In genomic region chr15:85782112-85782511, GRCh38 we compare ENCODE assay signal across 24 cellular contexts. TPM values are rescaled to one million over a fixed set of nuclear protein-coding genes. Genes with fewer than 3 reads are reported as not detected.
DNase-seq lines count a peak whose midpoint lies in the region; ATAC-seq, FAIRE-seq and TF ChIP-seq lines count a peak whose summit lies in the region.
"Had no signal": no experiment of that assay in that cellular context is flagged by ENCODE, and none has a peak within 500 bp of the region (broad histone marks: within the 10 kb centered on the region; RNA-seq: fewer than 3 reads in every experiment).

No MANE protein-coding gene starts in this region.

- no peak for TF ChIP-seq CTCF in GM12878 (IDR thresholded peaks at IDR 0.05 in 2 of 3, conservative IDR thresholded peaks at IDR 0.05 in 1 of 3; ENCODE audit: control insufficient read depth in 2 of 3, extremely low read depth in 1 of 3, insufficient read depth in 1 of 3, low read depth in 3 of 3, low read length in 3 of 3)
- no peak for TF ChIP-seq CTCF in neural progenitor cell (IDR thresholded peaks at IDR 0.05)
- TF ChIP-seq CTCF in body of pancreas (IDR thresholded peaks at IDR 0.05): no peak

- peak; percentile 14 for FAIRE-seq in GM12892 (lab: Jason Lieb, UNC)
- no peak for FAIRE-seq in GM12878 (lab: Jason Lieb, UNC)
- FAIRE-seq: A204.1 had no signal

- CTCF ChIA-PET in activated CD4-positive, alpha-beta T cell treated with anti-CD3 and anti-CD28 coated beads, Interleukin-2, amount 10 ng/mL, durations not matched to agents 7 days and 5 days (lab: Charles Lee): interaction anchor here (0.8 to 1.4 kb wide), 2 partner anchors 9 kb away, joined by 3 to 5 read pairs; no protein-coding TSS in a partner anchor
- CTCF ChIA-PET in GM12878 (lab: Yijun Ruan, JAX): no interaction called here

- H3K9me3 ChIP-seq in GM12878 (replicated peaks; ENCODE audit: control insufficient read depth, insufficient read depth, low read length) (no peaks in the 10 kb centered on the region), neural progenitor cell (ENCODE audit: low read depth) (no peaks in the 10 kb centered on the region), body of pancreas (no peaks in the 10 kb centered on the region)
- H3K9me3 ChIP-seq: colonic mucosa, gastroesophageal sphincter had no signal

- H3K4me2 ChIP-seq in GM12878 (ENCODE audit: control insufficient read depth, insufficient read depth): no peak overlapping the region
- peak overlapping the region; percentile 20 for H3K4me2 ChIP-seq in neural progenitor cell
- H3K4me2 ChIP-seq: hepatocyte had no signal

- POLR2A ChIA-PET in activated CD4-positive, alpha-beta T cell treated with anti-CD3 and anti-CD28 coated beads, Interleukin-2, amount 10 ng/mL, durations not matched to agents 7 days and 5 days (lab: Charles Lee): no interaction called here
- POLR2A ChIA-PET in GM12878 (lab: Charles Lee): no interaction called here

- intact Hi-C loops in GM12878 (cut with micrococcal nuclease; ENCODE audit: unreplicated experiment) (no loop called here), body of pancreas (cut with DNase I) (no loop called here)

- no peak for TF ChIP-seq EP300 in GM12878 (IDR thresholded peaks at IDR 0.05; ENCODE audit: borderline replicate concordance in 1 of 2, control insufficient read depth in 1 of 2, low read depth in 2 of 2, low read length in 2 of 2)

- H3K27me3 ChIP-seq in GM12878 (replicated peaks in 1 of 2; ENCODE audit: control insufficient read depth in 2 of 2, insufficient read depth in 2 of 2, low read length in 1 of 2) (no peaks in the 10 kb centered on the region), neural progenitor cell (no peaks in the 10 kb centered on the region), body of pancreas (no peaks in the 10 kb centered on the region)
- H3K27me3 ChIP-seq: colonic mucosa, gastroesophageal sphincter, hepatocyte had no signal

- SMC1A ChIA-PET in GM12878 (lab: Charles Lee; ENCODE audit: uncharacterized antibody, unreplicated experiment): no interaction called here

- no peaks in the 10 kb centered on the region for H3F3A ChIP-seq in neural progenitor cell (ENCODE audit: low read depth)

- no peak overlapping the region for H3K9ac ChIP-seq in GM12878 (ENCODE audit: control insufficient read depth, insufficient read depth, low read length)
- no peak overlapping the region for H3K9ac ChIP-seq in neural progenitor cell

- no peak overlapping the region for H3K4me3 Mint-ChIP-seq in activated CD4-positive, alpha-beta T cell treated with anti-CD3 and anti-CD28 coated beads, Interleukin-2, amount 10 ng/mL, durations not matched to agents 7 days and 5 days
- H3K4me3 Mint-ChIP-seq in neural progenitor cell: no peak overlapping the region
- H3K4me3 Mint-ChIP-seq: activated naive CD4-positive, alpha-beta T cell treated with anti-CD3 and anti-CD28 coated beads, Interleukin-2, amount 50 U/mL, for 24 hours; CD4-positive, CD25-positive, alpha-beta regulatory T cell had no signal

- no peaks in the 10 kb centered on the region for H3K36me3 Mint-ChIP-seq in activated CD4-positive, alpha-beta T cell treated with anti-CD3 and anti-CD28 coated beads, Interleukin-2, amount 10 ng/mL, durations not matched to agents 7 days and 5 days (ENCODE audit: low read depth)
- peaks cover 34% of the 10 kb centered on the region for H3K36me3 Mint-ChIP-seq in neural progenitor cell
- H3K36me3 Mint-ChIP-seq: activated naive CD4-positive, alpha-beta T cell treated with anti-CD3 and anti-CD28 coated beads, Interleukin-2, amount 50 U/mL, for 24 hours; CD4-positive, CD25-positive, alpha-beta regulatory T cell had no signal

- RAD21 ChIA-PET in GM12878 (lab: Charles Lee; ENCODE audit: unreplicated experiment): no interaction called here

- ATAC-seq in GM12878 (peak; percentile 48), body of pancreas (no peak)
- ATAC-seq: gastroesophageal sphincter; naive thymus-derived CD4-positive, alpha-beta T cell had no signal

- H2AFZ ChIP-seq in GM12878 (ENCODE audit: control insufficient read depth, low read depth, low read length): no peak overlapping the region
- no peak overlapping the region for H2AFZ ChIP-seq in neural progenitor cell (replicated peaks)
- H2AFZ ChIP-seq: hepatocyte had no signal

- H3K4me1 ChIP-seq in GM12878 (ENCODE audit: control insufficient read depth, insufficient read depth, low read length): peaks cover 15% of the 10 kb centered on the region
- H3K4me1 ChIP-seq in neural progenitor cell: peaks cover 45% of the 10 kb centered on the region
- H3K4me1 ChIP-seq in body of pancreas: peaks cover 14% of the 10 kb centered on the region

- no peaks in the 10 kb centered on the region for H3K27me3 Mint-ChIP-seq in activated CD4-positive, alpha-beta T cell treated with anti-CD3 and anti-CD28 coated beads, Interleukin-2, amount 10 ng/mL, durations not matched to agents 7 days and 5 days
- peaks cover 6% of the 10 kb centered on the region for H3K27me3 Mint-ChIP-seq in neural progenitor cell (ENCODE audit: insufficient read depth, low read depth)
- H3K27me3 Mint-ChIP-seq: activated naive CD4-positive, alpha-beta T cell treated with anti-CD3 and anti-CD28 coated beads, Interleukin-2, amount 50 U/mL, for 24 hours; CD4-positive, CD25-positive, alpha-beta regulatory T cell; naive thymus-derived CD4-positive, alpha-beta T cell had no signal

- peak overlapping the region; percentile 34 for H3K27ac Mint-ChIP-seq in activated CD4-positive, alpha-beta T cell treated with anti-CD3 and anti-CD28 coated beads, Interleukin-2, amount 10 ng/mL, durations not matched to agents 7 days and 5 days
- H3K27ac Mint-ChIP-seq in neural progenitor cell: no peak overlapping the region
- H3K27ac Mint-ChIP-seq: activated naive CD4-positive, alpha-beta T cell treated with anti-CD3 and anti-CD28 coated beads, Interleukin-2, amount 50 U/mL, for 24 hours; activated T-cell treated with anti-CD3 and anti-CD28 coated beads, Interleukin-2, amount 50 U/mL, for 72 hours had no signal

- no peak overlapping the region for H3K4me3 ChIP-seq in GM12878
- H3K4me3 ChIP-seq in neural progenitor cell: no peak overlapping the region
- no peak overlapping the region for H3K4me3 ChIP-seq in body of pancreas
- H3K4me3 ChIP-seq: colonic mucosa, gastroesophageal sphincter, hepatocyte, lung, skin epidermis had no signal

- H3K36me3 ChIP-seq in GM12878 (ENCODE audit: control insufficient read depth in 2 of 2, insufficient read depth in 2 of 2, low read length in 1 of 2) (no peaks in the 10 kb centered on the region), neural progenitor cell (no peaks in the 10 kb centered on the region), body of pancreas (replicated peaks in 1 of 2; ENCODE audit: insufficient read depth in 1 of 2, low read depth in 2 of 2) (no peaks in the 10 kb centered on the region)
- H3K36me3 ChIP-seq: colonic mucosa, gastroesophageal sphincter had no signal

- H3K79me2 ChIP-seq in GM12878 (ENCODE audit: control insufficient read depth, insufficient read depth, low read length) (no peaks in the 10 kb centered on the region; the same call in 1 of the 2 replicates), neural progenitor cell (ENCODE audit: low read depth) (peaks cover 97% of the 10 kb centered on the region)

- no peak for TF ChIP-seq RAD21 in GM12878 (IDR thresholded peaks at IDR 0.05; ENCODE audit: insufficient read depth, low read depth, low read length)

- H4K20me1 ChIP-seq in GM12878 (ENCODE audit: control insufficient read depth, insufficient read depth): no peaks in the 10 kb centered on the region; the same call in 1 of the 2 replicates
- H4K20me1 ChIP-seq in neural progenitor cell (ENCODE audit: low read depth): peaks cover 91% of the 10 kb centered on the region

- in situ Hi-C loops in GM12878 (cut with MboI): no loop called here

- peaks cover 49% of the 10 kb centered on the region for H3K4me1 Mint-ChIP-seq in activated CD4-positive, alpha-beta T cell treated with anti-CD3 and anti-CD28 coated beads, Interleukin-2, amount 10 ng/mL, durations not matched to agents 7 days and 5 days
- peaks cover 69% of the 10 kb centered on the region for H3K4me1 Mint-ChIP-seq in neural progenitor cell

- TSS peak; percentile 37 for BruUV-seq in GM12878 (replicated peaks; lab: Mats Ljungman, UMichigan)

- no peak for DNase-seq in activated CD4-positive, alpha-beta T cell treated with anti-CD3 and anti-CD28 coated beads, Interleukin-2, amount 10 ng/mL, durations not matched to agents 7 days and 5 days
- DNase-seq in activated CD4-positive, alpha-beta T cell treated with anti-CD3 and anti-CD28 coated beads, Interleukin-2, amount 50 U/mL, for 4 hours: no peak
- DNase-seq in GM12892 (ENCODE audit: insufficient read length): no peak
- peak; percentile 3 for DNase-seq in GM12878 (ENCODE audit: low read depth, low spot score)
- no peak for DNase-seq in neural progenitor cell (ENCODE audit: low spot score)
- DNase-seq in SIG-M5 (lab: John Stamatoyannopoulos, UW): no peak
- DNase-seq in cerebellar nuclear complex (lab: John Stamatoyannopoulos, UW): no peak
- DNase-seq in body of pancreas: no peak
- DNase-seq: activated CD4-positive, alpha-beta T cell treated with anti-CD3 and anti-CD28 coated beads, Interleukin-2, amount 50 U/mL, for 1 hour; activated T-cell treated with anti-CD3 and anti-CD28 coated beads, Interleukin-2, amount 50 U/mL, for 72 hours; CD4-positive, CD25-positive, alpha-beta regulatory T cell; colonic mucosa; effector CD8-positive, alpha-beta T cell; naive thymus-derived CD4-positive, alpha-beta T cell; NCI-H2107; SHP77; stimulated activated naive CD4-positive, alpha-beta T cell; T-helper 9 cell had no signal

- WGBS in GM12878 (ENCODE audit: insufficient coverage, insufficient replicate concordance, low lambda C conversion rate, missing lambda C conversion rate): 47% methylated on average over 7 of the region's 7 CpGs
- 81 to 91% methylated on average over 7 of the region's 7 CpGs for WGBS in body of pancreas, 2 donors

- H3K9me3 Mint-ChIP-seq in activated CD4-positive, alpha-beta T cell treated with anti-CD3 and anti-CD28 coated beads, Interleukin-2, amount 10 ng/mL, durations not matched to agents 7 days and 5 days: no peaks in the 10 kb centered on the region
- H3K9me3 Mint-ChIP-seq in neural progenitor cell: peaks cover 7% of the 10 kb centered on the region
- H3K9me3 Mint-ChIP-seq: activated naive CD4-positive, alpha-beta T cell treated with anti-CD3 and anti-CD28 coated beads, Interleukin-2, amount 50 U/mL, for 24 hours; activated T-cell treated with anti-CD3 and anti-CD28 coated beads, Interleukin-2, amount 50 U/mL, for 72 hours; CD4-positive, CD25-positive, alpha-beta regulatory T cell; naive thymus-derived CD4-positive, alpha-beta T cell had no signal

- H3K27ac ChIP-seq in GM12878 (ENCODE audit: control insufficient read depth, insufficient read depth) (no peak overlapping the region), neural progenitor cell (no peak overlapping the region), body of pancreas (no peak overlapping the region)
- H3K27ac ChIP-seq: colonic mucosa, gastroesophageal sphincter, hepatocyte, skin epidermis had no signal

- TF ChIP-seq POLR2A in GM12892 (IDR thresholded peaks at IDR 0.05; ENCODE audit: low read depth, low read length) (no peak), GM12878 (IDR thresholded peaks at IDR 0.05; ENCODE audit: low read depth, low read length) (no peak), body of pancreas (IDR thresholded peaks at IDR 0.05) (no peak)

RNA-seq across cellular contexts. Expression of gene KLHL25, which starts 12.6 kb away (rescaled TPM):
- 1 to 10 TPM; 7.4 to 8.0 TPM for total RNA-seq in activated CD4-positive, alpha-beta T cell treated with anti-CD3 and anti-CD28 coated beads, Interleukin-2, amount 10 ng/mL, durations not matched to agents 7 days and 5 days
- 0.81 TPM for polyA plus RNA-seq in GM12892 (2012; ENCODE audit: missing spikeins)
- 10.9 and 13.4 TPM in 2 replicates for total RNA-seq in GM12878 (2013; cell fraction: nucleolus; rRNA removed)
- total RNA-seq in GM12878 (2014; rRNA removed): 2.1 and 2.9 TPM in 2 replicates
- 1.2 and 1.5 TPM in 2 replicates for total RNA-seq in GM12878 (2014; rRNA removed; fragmentation: Illumina TruSeq; extraction: Trizol)
- 2.5 and 2.7 TPM in 2 replicates for total RNA-seq in GM12878 (2021)
- 0.52 TPM for polyA plus RNA-seq in GM12878 (2011; ENCODE audit: low read depth)
- 0.89 and 2.4 TPM in 2 replicates for polyA plus RNA-seq in GM12878 (2011; rRNA removed)
- polyA plus RNA-seq in GM12878 (2011; cell fraction: cytosol; rRNA removed): 3.2 and 4.9 TPM in 2 replicates
- polyA plus RNA-seq in GM12878 (2011; cell fraction: nucleus; rRNA removed): 7.3 and 12.1 TPM in 2 replicates
- polyA plus RNA-seq in GM12878 (2012): 0.95 and 1.3 TPM in 2 replicates
- polyA plus RNA-seq in GM12878 (2014; fragmentation: Illumina TruSeq; extraction: Trizol): 0.19 and 1.1 TPM in 2 replicates
- polyA plus RNA-seq in GM12878 (2014; fragmentation: Nextera tagmentation; extraction: Ambion mirVana): under 1 TPM in 1 of 2 experiments, not detected in 1; 0.04 TPM
- 3.0 and 3.1 TPM in 2 replicates for polyA plus RNA-seq in GM12878 (2014; rRNA removed)
- 1 to 10 TPM; 2.0 to 2.1 TPM for polyA plus RNA-seq in GM12878 (2016; fragmentation: Nextera tagmentation; extraction: Ambion mirVana)
- 2.0 and 4.1 TPM in 2 replicates for polyA minus RNA-seq in GM12878 (2011; rRNA and poly(A)+ RNA removed)
- polyA minus RNA-seq in GM12878 (2011; cell fraction: cytosol; rRNA and poly(A)+ RNA removed): 1.8 and 2.3 TPM in 2 replicates
- polyA minus RNA-seq in GM12878 (2011; cell fraction: nucleus; rRNA and poly(A)+ RNA removed): 2.8 and 5.5 TPM in 2 replicates
- total RNA-seq in neural progenitor cell (ENCODE audit: low replicate concordance): 12.1 and 25.3 TPM in 2 replicates
- total RNA-seq in body of pancreas: 1 to 10 TPM; 1.3 to 7.6 TPM
